In the genomic region with DNA sequence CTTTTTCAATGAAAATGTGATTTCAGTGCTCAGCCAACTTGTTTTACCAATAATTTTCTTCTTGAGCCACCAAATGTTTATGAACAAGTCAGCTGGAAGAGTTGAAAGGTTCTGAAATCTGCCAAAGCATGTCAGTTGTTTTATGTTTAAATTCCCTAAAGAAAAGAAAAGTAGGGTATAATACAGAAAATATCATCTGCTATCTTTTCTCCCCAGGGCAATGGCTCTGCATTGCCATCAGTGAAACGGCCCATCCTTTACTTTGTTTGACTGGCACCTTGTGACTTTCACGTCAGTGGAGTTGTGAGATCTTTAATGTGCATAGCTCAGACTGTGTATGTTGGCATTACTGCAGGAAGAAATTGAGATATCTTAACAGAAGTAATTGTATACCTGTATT, we compare ENCODE assay signal across 3 cellular contexts.
"Had no signal": no experiment of that assay in that cellular context is flagged by ENCODE, and none has a peak within 500 bp of the region (broad histone marks: within the 10 kb centered on the region; RNA-seq: fewer than 3 reads in every experiment).

No MANE protein-coding gene starts in this region.

- DNase-seq: GDM1, GF-D8 had no signal

- ATAC-seq: GM12878 had no signal

- H3K4me3 ChIP-seq: GM12878 had no signal
